In the genomic region with DNA sequence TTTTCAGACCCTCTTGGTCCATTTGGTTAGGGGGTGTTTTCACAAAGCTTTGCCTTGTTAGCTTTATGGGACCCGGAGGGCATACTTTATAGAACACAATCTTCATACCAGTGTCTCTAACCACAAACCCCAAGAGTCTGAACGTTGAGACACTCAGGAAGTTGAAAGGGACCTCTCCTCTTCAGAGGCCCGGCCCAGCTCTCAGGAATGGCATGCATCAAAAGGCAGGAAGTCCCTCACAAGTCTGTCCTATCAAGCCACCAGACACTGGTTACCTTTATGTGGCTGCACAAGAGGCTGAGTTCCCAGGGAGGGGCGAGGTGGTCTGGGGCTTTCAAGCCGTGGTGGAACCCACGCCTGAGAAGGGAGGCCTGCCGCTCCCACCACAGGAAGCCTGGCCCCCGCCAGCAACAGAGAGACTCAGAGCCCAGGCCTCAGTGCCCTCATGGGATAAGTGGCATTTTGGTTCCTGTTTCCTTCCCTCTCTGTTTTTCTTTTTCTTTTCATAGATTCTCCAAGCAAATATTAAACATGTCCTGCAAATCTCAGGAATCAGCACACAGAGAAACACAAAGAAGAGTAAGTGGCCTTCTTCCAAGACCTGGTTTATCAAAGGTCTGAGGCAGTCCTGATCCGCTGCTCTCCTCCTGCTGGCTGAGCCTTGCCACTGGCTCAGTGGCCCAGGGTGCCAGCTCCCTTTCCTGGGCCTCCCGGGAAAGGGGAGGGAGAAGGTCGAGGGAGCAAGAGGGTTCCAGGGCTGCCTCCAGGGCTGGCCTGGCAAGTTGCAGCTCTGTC, we compare ENCODE assay signal across 8 cellular contexts. TPM values are rescaled to one million over a fixed set of nuclear protein-coding genes. Genes with fewer than 3 reads are reported as not detected.
DNase-seq lines count a peak whose midpoint lies in the region; ATAC-seq lines count a peak whose summit lies in the region.
"Not testable (repeated sequence)": the region's sequence is repeated elsewhere in the genome, so short reads cannot be mapped to it uniquely, and the experiment has no call there.

No MANE protein-coding gene starts in this region.

- peak overlapping the region; percentile 28; the same call in 1 of the 2 replicates for H3K4me3 ChIP-seq in SK-N-MC

- H3K9ac ChIP-seq in SK-N-MC (ENCODE audit: insufficient read length), result not testable (repeated sequence)

- not testable (repeated sequence) for H3K9me3 Mint-ChIP-seq in memory B cell; stimulated activated memory B cell treated with anti-CD40 and anti-IgM and Interleukin-4, amounts not matched to agents 10 μg/mL and 1 μg/mL and 100 μg/mL, for 72 hours

- DNase-seq in Daoy (ENCODE audit: low read depth) (peak; percentile 48), HK-2 (ENCODE audit: unreplicated experiment) (peak; percentile 29)
- not testable (repeated sequence) for DNase-seq in SK-N-MC (ENCODE audit: low read depth, low spot score); memory B cell (ENCODE audit: low spot score in 2 of 2)
- peak; percentile 40 for DNase-seq in activated CD8-positive, alpha-beta memory T cell treated with anti-CD3 and anti-CD28 coated beads, Interleukin-2, amount 50 U/mL, for 4 hours
- DNase-seq in central memory CD4-positive, alpha-beta T cell, result peak; percentile 67

- peak; percentile 49 for ATAC-seq in GM21717 (IDR thresholded peaks at IDR 0.05; ENCODE audit: unreplicated experiment)
- ATAC-seq in memory B cell (ENCODE audit: low read depth), result peak; percentile 49
- ATAC-seq in stimulated activated memory B cell treated with anti-CD40 and anti-IgM and Interleukin-4, amounts not matched to agents 10 μg/mL and 1 μg/mL and 100 μg/mL, for 72 hours, result peak; percentile 62

- H3K9me3 ChIP-seq in SK-N-MC (ENCODE audit: low read depth, low read length), result not testable (repeated sequence)

- H3K27ac Mint-ChIP-seq in memory B cell, result not testable (repeated sequence)
- H3K27ac Mint-ChIP-seq in stimulated activated memory B cell treated with anti-CD40 and anti-IgM and Interleukin-4, amounts not matched to agents 10 μg/mL and 1 μg/mL and 100 μg/mL, for 72 hours, result peak overlapping the region; percentile 58

- H3K27ac ChIP-seq in SK-N-MC, result peak overlapping the region; percentile 71

- H3K4me3 Mint-ChIP-seq in memory B cell, result peak overlapping the region; percentile 78
- H3K4me3 Mint-ChIP-seq in stimulated activated memory B cell treated with anti-CD40 and anti-IgM and Interleukin-4, amounts not matched to agents 10 μg/mL and 1 μg/mL and 100 μg/mL, for 72 hours, result peak overlapping the region; percentile 68

- H3K27me3 Mint-ChIP-seq in memory B cell; stimulated activated memory B cell treated with anti-CD40 and anti-IgM and Interleukin-4, amounts not matched to agents 10 μg/mL and 1 μg/mL and 100 μg/mL, for 72 hours: not testable (repeated sequence)

- H3K4me1 Mint-ChIP-seq in memory B cell, result peaks cover 18% of the 10 kb centered on the region
- H3K4me1 Mint-ChIP-seq in stimulated activated memory B cell treated with anti-CD40 and anti-IgM and Interleukin-4, amounts not matched to agents 10 μg/mL and 1 μg/mL and 100 μg/mL, for 72 hours, result peaks cover 29% of the 10 kb centered on the region

- not testable (repeated sequence) for H3K36me3 Mint-ChIP-seq in memory B cell; stimulated activated memory B cell treated with anti-CD40 and anti-IgM and Interleukin-4, amounts not matched to agents 10 μg/mL and 1 μg/mL and 100 μg/mL, for 72 hours

- not testable (repeated sequence) for H3K36me3 ChIP-seq in SK-N-MC (ENCODE audit: insufficient read depth, low read length)

RNA-seq across cellular contexts. Expression of a gene that starts 50.6 kb away (rescaled TPM):
- total RNA-seq in Daoy (2014; rRNA removed; shearing (Covaris generic)), result 80.7 and 84.8 TPM in 2 replicates
